ENCODE assay signal across 12 cellular contexts in genomic region chr9:71681104-71681707, GRCh38.
A peak's percentile ranks its signal among the peaks of the same experiment; 100 is the strongest.
DNase-seq lines count a peak whose midpoint lies in the region; ATAC-seq and TF ChIP-seq lines count a peak whose summit lies in the region.
"Had no signal": no experiment of that assay in that cellular context is flagged by ENCODE, and none has a peak within 500 bp of the region (broad histone marks: within the 10 kb centered on the region; RNA-seq: fewer than 3 reads in every experiment).

No MANE protein-coding gene starts in this region.

- H3K4me1 ChIP-seq in endodermal cell (ENCODE audit: control insufficient read depth, insufficient read depth, low read length): peaks cover 6% of the 10 kb centered on the region

- no peak for TF ChIP-seq CTCF in endodermal cell (conservative IDR thresholded peaks at IDR 0.05)
- no peak for TF ChIP-seq CTCF in osteocyte (IDR thresholded peaks at IDR 0.05)

- 94% methylated on average over 1 of the region's 1 CpG; no CpG with 5 or more reads in 1 of the 2 experiments for WGBS in endodermal cell (ENCODE audit: insufficient coverage in 1 of 2, insufficient read length in 1 of 2), 2 experiments

- no peaks in the 10 kb centered on the region for H3K27me3 Mint-ChIP-seq in endodermal cell (ENCODE audit: insufficient read depth)
- no peaks in the 10 kb centered on the region for H3K27me3 Mint-ChIP-seq in osteocyte (ENCODE audit: unreplicated experiment)

- H3K4me3 Mint-ChIP-seq in endodermal cell (no peak overlapping the region), osteocyte (ENCODE audit: unreplicated experiment) (no peak overlapping the region)
- H3K4me3 Mint-ChIP-seq: neural progenitor cell had no signal

- DNase-seq in endodermal cell (no peak), osteocyte (ENCODE audit: extremely low spot score, unreplicated experiment) (no peak), AG20443 (ENCODE audit: low spot score) (no peak), inferior parietal cortex (ENCODE audit: extremely low spot score) (no peak), mesenteric fat pad (ENCODE audit: low spot score) (no peak)
- DNase-seq: caudate nucleus, heart left ventricle had no signal

- H3K36me3 Mint-ChIP-seq in endodermal cell (ENCODE audit: low read depth): peaks cover 27% of the 10 kb centered on the region
- H3K36me3 Mint-ChIP-seq in osteocyte (ENCODE audit: unreplicated experiment): peaks cover 6% of the 10 kb centered on the region

- H3K27ac ChIP-seq in endodermal cell (ENCODE audit: low read depth, low read length): no peak overlapping the region
- H3K27ac ChIP-seq: KMS-11 had no signal

- peaks cover 22% of the 10 kb centered on the region for H3K36me3 ChIP-seq in endodermal cell (ENCODE audit: control insufficient read depth, insufficient read depth, low read length)
- H3K36me3 ChIP-seq: neural progenitor cell had no signal

- H3K9me3 Mint-ChIP-seq in endodermal cell: peaks cover 4% of the 10 kb centered on the region
- H3K9me3 Mint-ChIP-seq in osteocyte (ENCODE audit: unreplicated experiment): peaks cover 3% of the 10 kb centered on the region

- H3K4me3 ChIP-seq in endodermal cell (ENCODE audit: low read length): no peak overlapping the region
- H3K4me3 ChIP-seq: heart left ventricle, neural progenitor cell had no signal

- H3K9me3 ChIP-seq in endodermal cell (ENCODE audit: control insufficient read depth, low read length): peaks cover 2% of the 10 kb centered on the region

- H3K27ac Mint-ChIP-seq in endodermal cell (peak overlapping the region; percentile 49), osteocyte (ENCODE audit: unreplicated experiment) (peak overlapping the region; percentile 67)
- H3K27ac Mint-ChIP-seq: neural progenitor cell had no signal

- no peak overlapping the region for H3K9ac ChIP-seq in endodermal cell (ENCODE audit: extremely low read depth, low read length, poor library complexity, severe bottlenecking)
- H3K9ac ChIP-seq: KMS-11, neural progenitor cell had no signal

- H3K4me1 Mint-ChIP-seq in endodermal cell (peaks cover 28% of the 10 kb centered on the region), osteocyte (ENCODE audit: unreplicated experiment) (peaks cover 55% of the 10 kb centered on the region)

- H3K27me3 ChIP-seq in endodermal cell (ENCODE audit: control insufficient read depth, insufficient read depth, low read length, poor library complexity, severe bottlenecking): no peaks in the 10 kb centered on the region
- H3K27me3 ChIP-seq: heart left ventricle, neural progenitor cell had no signal

- ATAC-seq in GM18511 (IDR thresholded peaks at IDR 0.05; ENCODE audit: unreplicated experiment): peak; percentile 67
- peak; percentile 43 for ATAC-seq in HG03460 (IDR thresholded peaks at IDR 0.05; ENCODE audit: unreplicated experiment)
- ATAC-seq in HG02678 (IDR thresholded peaks at IDR 0.05; ENCODE audit: unreplicated experiment): no peak
